8 cellular contexts compared by ENCODE assay signal in the genomic region with DNA sequence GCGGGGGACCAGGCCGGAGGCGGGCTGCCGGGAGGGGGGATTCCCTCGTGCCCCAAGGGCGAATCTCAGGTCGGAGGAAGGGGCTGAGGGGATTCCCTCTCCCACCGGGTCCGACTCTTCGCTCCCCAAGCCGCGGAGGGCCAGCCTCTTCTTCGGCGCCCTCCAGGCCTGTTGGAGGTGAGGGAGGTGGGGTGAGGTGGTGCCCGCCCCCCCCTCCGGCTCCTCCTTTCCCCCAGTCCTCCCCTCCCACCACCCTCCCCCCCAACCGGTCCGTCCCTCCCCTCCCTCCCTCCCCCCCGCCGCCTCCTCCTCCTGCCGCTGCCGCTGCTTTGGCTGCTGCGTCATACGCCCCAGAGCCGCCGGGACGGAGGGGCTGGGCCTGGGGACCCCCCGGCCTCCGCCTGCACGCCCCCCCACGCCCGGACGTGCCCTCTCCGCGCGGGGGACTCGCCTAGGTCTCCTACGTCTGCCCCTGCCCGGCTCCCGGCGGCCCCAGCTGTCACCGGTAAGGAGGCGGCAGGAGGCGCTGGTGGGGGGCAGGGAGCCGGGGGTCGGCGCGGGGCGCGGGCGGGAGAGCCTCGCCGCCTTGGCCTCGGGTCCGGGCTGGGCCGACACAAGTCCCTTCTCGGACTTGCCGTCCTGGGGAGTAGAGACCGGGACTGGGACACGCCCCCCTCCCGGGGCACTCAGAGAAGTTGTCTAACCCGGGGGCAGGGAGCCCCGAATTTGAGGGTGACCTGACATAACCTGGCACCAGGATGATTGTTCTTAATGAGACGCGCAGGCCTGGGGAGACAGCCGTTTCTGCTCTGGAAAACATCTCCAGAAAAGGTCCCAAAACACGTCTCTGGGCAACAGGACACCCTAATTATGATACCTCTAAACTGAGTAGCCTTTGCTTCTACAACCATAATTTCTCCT. TPM values are rescaled to one million over a fixed set of nuclear protein-coding genes. Genes with fewer than 3 reads are reported as not detected.
DNase-seq lines count a peak whose midpoint lies in the region; ATAC-seq and TF ChIP-seq lines count a peak whose summit lies in the region.

A gene (plus strand): TSS at position 304 of the 921 bp plus-strand sequence. CDS start 1,250 bp downstream, outside the sequence.

- no peaks in the 10 kb centered on the region for H3K9me3 Mint-ChIP-seq in CD14-positive monocyte

- H3K36me3 Mint-ChIP-seq in CD14-positive monocyte = peaks cover 43 to 49% of the 10 kb centered on the region in 2 donors

- H3K27me3 ChIP-seq in NT2/D1 (ENCODE audit: insufficient read depth, insufficient read length) = no peaks in the 10 kb centered on the region
- no peaks in the 10 kb centered on the region for H3K27me3 ChIP-seq in adrenal gland
- H3K27me3 ChIP-seq in psoas muscle (ENCODE audit: insufficient read depth in 3 of 3, low read length in 2 of 3) = no peaks in the 10 kb centered on the region

- H3K4me3 ChIP-seq in NT2/D1 (ENCODE audit: insufficient read length, low read depth) (peak within 1 kb of the TSS; percentile 58), adrenal gland (peak within 1 kb of the TSS; percentile 7 to 99 (median 92)), psoas muscle (peak within 1 kb of the TSS; percentile 100)

- no peak for DNase-seq in CD14-positive monocyte (ENCODE audit: low spot score)
- DNase-seq in NT2/D1 (ENCODE audit: low read depth, low spot score) = no peak
- peak in 4 of 7 donors; percentile 76 to 86 (median 84) for DNase-seq in adrenal gland
- DNase-seq in left cardiac atrium = peak; percentile 78
- DNase-seq in psoas muscle = peak in 1 of 2 donors; percentile 82

- peak within 1 kb of the TSS; percentile 94 to 97 (median 95) for H3K27ac Mint-ChIP-seq in CD14-positive monocyte

- H3K4me1 Mint-ChIP-seq in CD14-positive monocyte = peaks cover 28% of the 10 kb centered on the region

- peaks cover 0 to 2% (median 0%) of the 10 kb centered on the region in 3 donors for H3K27me3 Mint-ChIP-seq in CD14-positive monocyte (ENCODE audit: low read depth in 3 of 3)

- H3K9ac ChIP-seq in NT2/D1 (ENCODE audit: insufficient read length, low read depth) = peak within 1 kb of the TSS; percentile 81

- TF ChIP-seq CTCF in CD14-positive monocyte (IDR thresholded peaks at IDR 0.05) (peak; percentile 9), adrenal gland (IDR thresholded peaks at IDR 0.05) (no peak), psoas muscle (IDR thresholded peaks at IDR 0.05) (peak; percentile 13)

- H3K4me3 Mint-ChIP-seq in CD14-positive monocyte = peak within 1 kb of the TSS; percentile 82 to 95

- intact Hi-C loops in CD14-positive monocyte (cut with micrococcal nuclease) = loop anchor here in 1 of 2 donors (1.0 to 10.0 kb wide), 3 partner anchors 20 to 206 kb away; a partner anchor contains a TSS
- intact Hi-C loops in adrenal gland (cut with DNase I) = loop anchor here in 1 of 2 donors (10.0 kb wide), 1 partner anchor 1676 kb away; a partner anchor contains a TSS
- intact Hi-C loops in left cardiac atrium (cut with DNase I) = no loop called here
- intact Hi-C loops in psoas muscle (cut with DNase I) = loop anchor here in 1 of 2 donors (10.0 kb wide), 1 partner anchor 206 kb away; a partner anchor contains a TSS

- peak within 1 kb of the TSS; percentile 74 to 100 (median 95) for H3K27ac ChIP-seq in adrenal gland
- peak within 1 kb of the TSS; percentile 99 for H3K27ac ChIP-seq in psoas muscle

- 0 to 2% (median 1%) methylated on average over 15 to 65 of the region's 67 CpGs for whole genome bisulfite sequencing in adrenal gland, 4 donors
- WGBS in psoas muscle, 3 donors = 0 to 1% (median 1%) methylated on average over 24 to 64 of the region's 67 CpGs

- H3K36me3 ChIP-seq in NT2/D1 (ENCODE audit: insufficient read depth, insufficient read length, low read length) = peaks cover 62% of the 10 kb centered on the region
- H3K36me3 ChIP-seq in adrenal gland (replicated peaks in 1 of 2) = peaks cover 0 to 40% of the 10 kb centered on the region in 2 donors
- peaks cover 2 to 40% of the 10 kb centered on the region in 2 donors for H3K36me3 ChIP-seq in psoas muscle (ENCODE audit: insufficient read depth in 1 of 2, low read depth in 1 of 2)

- peak; percentile 44 to 64 for TF ChIP-seq POLR2A in adrenal gland (IDR thresholded peaks at IDR 0.05)

- peaks cover 1% of the 10 kb centered on the region for H3K4me1 ChIP-seq in NT2/D1 (ENCODE audit: insufficient read depth, insufficient read length)
- H3K4me1 ChIP-seq in adrenal gland (replicated peaks in 1 of 2) = peaks cover 7 to 27% of the 10 kb centered on the region in 2 donors
- peaks cover 5% of the 10 kb centered on the region for H3K4me1 ChIP-seq in psoas muscle

- ATAC-seq in GM18858 (IDR thresholded peaks at IDR 0.05; ENCODE audit: unreplicated experiment) = peak; percentile 28
- peak; percentile 34 for ATAC-seq in HG03060 (IDR thresholded peaks at IDR 0.05; ENCODE audit: low read depth, unreplicated experiment)
- ATAC-seq in left cardiac atrium = peak; percentile 70 to 79
- ATAC-seq in psoas muscle = peak; percentile 78 to 84 (median 79)
- no peak for ATAC-seq in GM21381 (IDR thresholded peaks at IDR 0.05; ENCODE audit: unreplicated experiment)

- H3K9me3 ChIP-seq in NT2/D1 (ENCODE audit: insufficient read depth, low read length) (no peaks in the 10 kb centered on the region), adrenal gland (replicated peaks in 1 of 3) (no peaks in the 10 kb centered on the region), psoas muscle (no peaks in the 10 kb centered on the region)

RNA-seq across cellular contexts. Expression of the gene that starts here (rescaled TPM):
- polyA plus RNA-seq in CD14-positive monocyte = 1 to 10 TPM; 3.0 to 3.5 TPM
- 100 to 1,000 TPM in 1 of 8 donors, 10 to 100 TPM in 7; 50.5 to 102 (median 66.6) TPM for total RNA-seq in adrenal gland
- polyA plus RNA-seq in adrenal gland = 100 to 1,000 TPM in 2 of 3 donors, 10 to 100 TPM in 1; 36.6 to 410 (median 298) TPM
- 10 to 100 TPM; 49.5 to 58.3 TPM for total RNA-seq in left cardiac atrium
- total RNA-seq in psoas muscle = 10 to 100 TPM; 40.5 to 57.5 (median 50.5) TPM
- polyA plus RNA-seq in psoas muscle = 10 to 100 TPM; 65.6 to 84.8 (median 78.3) TPM

Comparison
In these comparisons a context has a peak if more than half of its experiments do, and no peak if none do; other contexts are left out.
1. RNA of the gene that starts here (polyA plus RNA-seq): 36.6 to 410 TPM in adrenal gland and 65.6 to 84.8 TPM in psoas muscle; 3.0 to 3.5 TPM in CD14-positive monocyte; every median in the first group is over 4 times any median in the second.
2. DNase-seq: peak in adrenal gland (4 of 7) and left cardiac atrium (single experiment); none in CD14-positive monocyte (single experiment) and NT2/D1 (single experiment).
3. CTCF ChIP-seq: peak in CD14-positive monocyte (single experiment) and psoas muscle (single experiment); none in adrenal gland (0 of 6).
4. Peak in every context shown above with its lines, with median percentiles within 50 percentile points of each other: H3K4me3 ChIP-seq.